ENCODE assay signal across 8 cellular contexts in the genomic region with DNA sequence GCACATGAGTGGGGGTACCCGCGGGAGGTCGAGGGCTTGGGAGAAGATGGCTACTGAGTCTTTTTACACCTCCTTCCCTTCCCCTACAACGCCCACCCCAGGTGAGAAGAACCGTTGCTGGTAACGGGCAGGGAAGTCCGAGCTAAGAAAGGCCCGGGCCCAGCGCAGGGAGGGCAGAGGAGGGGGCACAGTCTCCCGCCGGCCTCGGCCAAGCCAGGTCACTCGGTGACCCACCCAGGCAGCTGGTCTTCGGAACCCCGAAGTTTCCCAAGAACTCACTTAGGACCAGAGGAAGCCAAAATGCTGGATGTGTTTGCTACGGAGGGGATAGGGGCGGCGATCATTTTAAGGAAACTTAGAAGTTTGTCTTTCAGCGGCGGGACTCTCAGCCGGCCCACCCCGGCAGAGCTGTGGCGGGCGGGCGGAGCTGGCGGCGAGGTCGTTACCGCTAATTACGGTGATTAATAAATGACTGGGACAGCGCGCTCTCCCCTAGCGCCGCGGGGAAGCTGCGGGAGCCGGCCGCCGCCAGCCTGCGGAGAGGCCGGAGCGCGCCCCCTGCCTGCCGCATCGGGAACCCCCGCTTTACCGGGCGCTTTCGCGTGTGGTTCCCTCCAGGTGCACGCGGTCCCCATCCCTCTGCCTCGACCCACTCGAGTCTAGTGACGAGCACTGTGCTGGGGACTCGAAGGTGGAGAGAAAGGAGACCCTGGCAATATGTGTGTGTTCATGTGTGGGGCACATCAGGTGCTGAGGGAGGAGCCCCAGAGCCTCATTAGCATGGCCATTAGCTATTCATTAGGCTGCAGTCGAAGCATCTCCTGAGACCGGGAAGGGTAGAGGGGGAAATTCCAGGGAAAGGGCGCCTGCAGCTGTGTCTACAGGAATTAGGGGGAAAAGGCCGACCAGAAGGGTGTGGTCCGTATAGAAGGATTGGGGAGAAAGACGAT. TPM values are rescaled to one million over a fixed set of nuclear protein-coding genes. Genes with fewer than 3 reads are reported as not detected.
A peak's percentile ranks its signal among the peaks of the same experiment; 100 is the strongest.
DNase-seq lines count a peak whose midpoint lies in the region; ATAC-seq and TF ChIP-seq lines count a peak whose summit lies in the region.

No MANE protein-coding gene starts in this region.

- intact Hi-C loops in Panc1 (cut with micrococcal nuclease; ENCODE audit: unreplicated experiment) = no loop called here

- H3K27ac ChIP-seq in Panc1 (ENCODE audit: low read length) (no peak overlapping the region), right atrium auricular region (no peak overlapping the region), skeletal muscle tissue (ENCODE audit: low read depth, low read length) (no peak overlapping the region)

- CTCF ChIA-PET in Panc1 (lab: Charles Lee) = interaction anchor here (0.5 to 2.9 kb wide), 8 partner anchors 10 to 587 kb away, joined by 3 to 14 read pairs (median 6); partner anchors contain the start of genes SIAE and SPA17

- no peaks in the 10 kb centered on the region for H3K9me3 ChIP-seq in Panc1 (ENCODE audit: control insufficient read depth, insufficient read depth, low read depth, low read length)
- H3K9me3 ChIP-seq in right atrium auricular region = no peaks in the 10 kb centered on the region
- peaks cover 0 to 2% (median 0%) of the 10 kb centered on the region in 3 donors for H3K9me3 ChIP-seq in skeletal muscle tissue (ENCODE audit: control insufficient read depth in 3 of 3, low read length in 3 of 3)

- H3K36me3 ChIP-seq in Panc1 (ENCODE audit: control insufficient read depth, insufficient read depth, low read length) (no peaks in the 10 kb centered on the region), right atrium auricular region (no peaks in the 10 kb centered on the region), skeletal muscle tissue (ENCODE audit: control insufficient read depth in 3 of 3, insufficient read depth in 3 of 3, low read length in 3 of 3) (no peaks in the 10 kb centered on the region)

- H3K27me3 ChIP-seq in Panc1 (ENCODE audit: control insufficient read depth, insufficient read depth, low read length) (peaks cover 82% of the 10 kb centered on the region), right atrium auricular region (peaks cover 32 to 58% of the 10 kb centered on the region in 2 donors), skeletal muscle tissue (ENCODE audit: control insufficient read depth in 3 of 3, insufficient read depth in 3 of 3, low read length in 3 of 3) (peaks cover 94 to 98% (median 97%) of the 10 kb centered on the region in 3 donors)

- peaks cover 92% of the 10 kb centered on the region for H3K27me3 Mint-ChIP-seq in activated naive CD8-positive, alpha-beta T cell treated with anti-CD3 and anti-CD28 coated beads, Interleukin-2, amount 10 ng/mL, durations not matched to agents 7 days and 5 days
- peaks cover 89% of the 10 kb centered on the region for H3K27me3 Mint-ChIP-seq in stimulated activated memory B cell treated with anti-CD40 and anti-IgM and Interleukin-4, amounts not matched to agents 10 μg/mL and 1 μg/mL and 100 μg/mL, for 72 hours

- DNase-seq in AG08395 (ENCODE audit: low spot score) (peak; percentile 69), Panc1 (ENCODE audit: low read depth, low spot score) (no peak), right atrium auricular region (ENCODE audit: low spot score) (no peak)
- DNase-seq in activated naive CD8-positive, alpha-beta T cell treated with anti-CD3 and anti-CD28 coated beads, Interleukin-2, amount 10 ng/mL, durations not matched to agents 7 days and 5 days = peak; percentile 75

- H3K4me3 ChIP-seq in Panc1 (ENCODE audit: low read depth in 2 of 2, low read length in 2 of 2) = peak overlapping the region; percentile 21 to 43
- peak overlapping the region in 1 of 2 donors; percentile 36 for H3K4me3 ChIP-seq in right atrium auricular region
- peak overlapping the region; percentile 38 to 49 (median 40) for H3K4me3 ChIP-seq in skeletal muscle tissue (ENCODE audit: low read length in 3 of 3)

- no TSS peak for BruUV-seq in Panc1 (replicated peaks; lab: Mats Ljungman, UMichigan)

- ATAC-seq in GM19452 (IDR thresholded peaks at IDR 0.05; ENCODE audit: unreplicated experiment) (peak; percentile 68), Panc1 (peak; percentile 46; the same call in 1 of the 2 replicates), GM18873 (IDR thresholded peaks at IDR 0.05; ENCODE audit: low FRiP score, unreplicated experiment) (no peak)
- peak; percentile 55 for ATAC-seq in activated naive CD8-positive, alpha-beta T cell treated with anti-CD3 and anti-CD28 coated beads, Interleukin-2, amount 10 ng/mL, durations not matched to agents 7 days and 5 days (ENCODE audit: low read depth)
- ATAC-seq in stimulated activated memory B cell treated with anti-CD40 and anti-IgM and Interleukin-4, amounts not matched to agents 10 μg/mL and 1 μg/mL and 100 μg/mL, for 72 hours = no peak

- TF ChIP-seq CTCF in Panc1 (IDR thresholded peaks at IDR 0.05) (peak; percentile 95), right atrium auricular region (IDR thresholded peaks at IDR 0.05) (peak; percentile 70 to 92)

- H3K4me1 Mint-ChIP-seq in activated naive CD8-positive, alpha-beta T cell treated with anti-CD3 and anti-CD28 coated beads, Interleukin-2, amount 10 ng/mL, durations not matched to agents 7 days and 5 days = peaks cover 15% of the 10 kb centered on the region
- peaks cover 30% of the 10 kb centered on the region for H3K4me1 Mint-ChIP-seq in stimulated activated memory B cell treated with anti-CD40 and anti-IgM and Interleukin-4, amounts not matched to agents 10 μg/mL and 1 μg/mL and 100 μg/mL, for 72 hours

- POLR2A ChIA-PET in Panc1 (lab: Charles Lee) = no interaction called here
- POLR2A ChIA-PET in activated naive CD8-positive, alpha-beta T cell treated with anti-CD3 and anti-CD28 coated beads, Interleukin-2, amount 10 ng/mL, durations not matched to agents 7 days and 5 days (lab: Charles Lee) = interaction anchor here (2.4 kb wide), 1 partner anchor 10 kb away, joined by 9 read pairs; no protein-coding TSS in a partner anchor

- no peaks in the 10 kb centered on the region for H3K36me3 Mint-ChIP-seq in activated naive CD8-positive, alpha-beta T cell treated with anti-CD3 and anti-CD28 coated beads, Interleukin-2, amount 10 ng/mL, durations not matched to agents 7 days and 5 days
- H3K36me3 Mint-ChIP-seq in stimulated activated memory B cell treated with anti-CD40 and anti-IgM and Interleukin-4, amounts not matched to agents 10 μg/mL and 1 μg/mL and 100 μg/mL, for 72 hours = no peaks in the 10 kb centered on the region

- peak overlapping the region; percentile 13 for H3K4me3 Mint-ChIP-seq in activated naive CD8-positive, alpha-beta T cell treated with anti-CD3 and anti-CD28 coated beads, Interleukin-2, amount 10 ng/mL, durations not matched to agents 7 days and 5 days
- H3K4me3 Mint-ChIP-seq in stimulated activated memory B cell treated with anti-CD40 and anti-IgM and Interleukin-4, amounts not matched to agents 10 μg/mL and 1 μg/mL and 100 μg/mL, for 72 hours = no peak overlapping the region

- H3K4me1 ChIP-seq in Panc1 (ENCODE audit: control insufficient read depth, insufficient read depth, low read length) = peaks cover 28% of the 10 kb centered on the region
- peaks cover 0 to 47% of the 10 kb centered on the region in 2 donors for H3K4me1 ChIP-seq in right atrium auricular region
- peaks cover 30 to 40% (median 32%) of the 10 kb centered on the region in 3 donors for H3K4me1 ChIP-seq in skeletal muscle tissue (ENCODE audit: control insufficient read depth in 3 of 3, insufficient read depth in 3 of 3, low read length in 3 of 3)

- no peak overlapping the region for H3K9ac ChIP-seq in skeletal muscle tissue (ENCODE audit: low read depth in 1 of 3, low read length in 3 of 3)

- no peak overlapping the region for H3K27ac Mint-ChIP-seq in activated naive CD8-positive, alpha-beta T cell treated with anti-CD3 and anti-CD28 coated beads, Interleukin-2, amount 10 ng/mL, durations not matched to agents 7 days and 5 days
- no peak overlapping the region for H3K27ac Mint-ChIP-seq in stimulated activated memory B cell treated with anti-CD40 and anti-IgM and Interleukin-4, amounts not matched to agents 10 μg/mL and 1 μg/mL and 100 μg/mL, for 72 hours

- H3K9me3 Mint-ChIP-seq in activated naive CD8-positive, alpha-beta T cell treated with anti-CD3 and anti-CD28 coated beads, Interleukin-2, amount 10 ng/mL, durations not matched to agents 7 days and 5 days = no peaks in the 10 kb centered on the region
- no peaks in the 10 kb centered on the region for H3K9me3 Mint-ChIP-seq in stimulated activated memory B cell treated with anti-CD40 and anti-IgM and Interleukin-4, amounts not matched to agents 10 μg/mL and 1 μg/mL and 100 μg/mL, for 72 hours

- in situ Hi-C loops in Panc1 (cut with HindIII; ENCODE audit: low pct_unique_long_range_greater_than_20kb, low sequenced_read_pairs) = no loop called here

RNA-seq across cellular contexts. Expression of gene ROBO3, which starts 0.9 kb away (rescaled TPM):
- total RNA-seq in Panc1 (2021; ENCODE audit: unreplicated experiment) (12.0 TPM), right atrium auricular region (10 to 100 TPM in 1 of 2 donors, 1 to 10 TPM in 1; 6.4 to 10.1 TPM), skeletal muscle tissue (12.0 TPM)
- 15.7 TPM for polyA plus RNA-seq in Panc1 (2012; ENCODE audit: insufficient read length)
- total RNA-seq in activated naive CD8-positive, alpha-beta T cell treated with anti-CD3 and anti-CD28 coated beads, Interleukin-2, amount 10 ng/mL, durations not matched to agents 7 days and 5 days = 10 to 100 TPM; 19.6 to 23.7 TPM

RNA-seq across cellular contexts. Expression of gene ROBO4, which starts 31.5 kb away (rescaled TPM):
- total RNA-seq in Panc1 (2021; ENCODE audit: unreplicated experiment) (0.26 TPM), right atrium auricular region (10 to 100 TPM; 16.2 to 21.6 TPM), skeletal muscle tissue (14.1 TPM)
- not detected for polyA plus RNA-seq in Panc1 (2012; ENCODE audit: insufficient read length)
- total RNA-seq in activated naive CD8-positive, alpha-beta T cell treated with anti-CD3 and anti-CD28 coated beads, Interleukin-2, amount 10 ng/mL, durations not matched to agents 7 days and 5 days = not detected

RNA-seq across cellular contexts. Expression of gene HEPN1, which starts 52.9 kb away (rescaled TPM):
- total RNA-seq in Panc1 (2021; ENCODE audit: unreplicated experiment) (not detected), right atrium auricular region (not detected), skeletal muscle tissue (not detected)
- polyA plus RNA-seq in Panc1 (2012; ENCODE audit: insufficient read length) = not detected
- not detected for total RNA-seq in activated naive CD8-positive, alpha-beta T cell treated with anti-CD3 and anti-CD28 coated beads, Interleukin-2, amount 10 ng/mL, durations not matched to agents 7 days and 5 days

Comparison
In these comparisons a context has a peak if more than half of its experiments do, and no peak if none do; other contexts are left out.
1. DNase-seq: peak in AG08395 (single experiment) and activated naive CD8-positive, alpha-beta T cell treated with anti-CD3 and anti-CD28 coated beads, Interleukin-2, amount 10 ng/mL, durations not matched to agents 7 days and 5 days (single experiment); none in Panc1 (single experiment) and right atrium auricular region (single experiment).
2. ATAC-seq: peak in GM19452 (single experiment), Panc1 (single experiment) and activated naive CD8-positive, alpha-beta T cell treated with anti-CD3 and anti-CD28 coated beads, Interleukin-2, amount 10 ng/mL, durations not matched to agents 7 days and 5 days (single experiment); none in stimulated activated memory B cell treated with anti-CD40 and anti-IgM and Interleukin-4, amounts not matched to agents 10 μg/mL and 1 μg/mL and 100 μg/mL, for 72 hours (single experiment) and GM18873 (single experiment).
3. RNA of gene ROBO4, which starts 31.5 kb away (total RNA-seq): 16.2 to 21.6 TPM in right atrium auricular region and 14.1 TPM in skeletal muscle tissue (single experiment); 0.26 TPM in Panc1 (single experiment) and not detected in activated naive CD8-positive, alpha-beta T cell treated with anti-CD3 and anti-CD28 coated beads, Interleukin-2, amount 10 ng/mL, durations not matched to agents 7 days and 5 days; every median in the first group is over 10 times any median in the second.